In genomic region chr2:24917731-24918325, GRCh38 we compare ENCODE assay signal across 14 cellular contexts. TPM values are rescaled to one million over a fixed set of nuclear protein-coding genes. Genes with fewer than 3 reads are reported as not detected.
DNase-seq lines count a peak whose midpoint lies in the region; ATAC-seq, FAIRE-seq and TF ChIP-seq lines count a peak whose summit lies in the region.
"Had no signal": no experiment of that assay in that cellular context is flagged by ENCODE, and none has a peak within 500 bp of the region (broad histone marks: within the 10 kb centered on the region; RNA-seq: fewer than 3 reads in every experiment).

No MANE protein-coding gene starts in this region.

- H3K27me3 Mint-ChIP-seq in central memory CD8-positive, alpha-beta T cell: no peaks in the 10 kb centered on the region
- peaks cover 8% of the 10 kb centered on the region for H3K27me3 Mint-ChIP-seq in neural progenitor cell (ENCODE audit: insufficient read depth, low read depth)

- no peak overlapping the region for H3K27ac ChIP-seq in BLaER1 treated with 17β-estradiol and CSF1 and Interleukin-3, amounts not matched to agents 10 nM and 100 nM
- no peak overlapping the region for H3K27ac ChIP-seq in neural progenitor cell
- H3K27ac ChIP-seq: GM23248, parathyroid adenoma had no signal

- H3K36me3 ChIP-seq in BLaER1 treated with 17β-estradiol and CSF1 and Interleukin-3, amounts not matched to agents 10 nM and 100 nM: peaks cover 0 to 43% (median 12%) of the 10 kb centered on the region in 11 experiments; a peak in 10 of 22 replicates
- H3K36me3 ChIP-seq in neural progenitor cell: no peaks in the 10 kb centered on the region

- FAIRE-seq in HTR-8/SVneo (lab: Jason Lieb, UNC): peak; percentile 28
- FAIRE-seq: colon had no signal

- peak overlapping the region in 8 of 11 experiments; percentile 6 to 85 (median 82); a peak in 8 of 22 replicates for H3K9ac ChIP-seq in BLaER1 treated with 17β-estradiol and CSF1 and Interleukin-3, amounts not matched to agents 10 nM and 100 nM
- no peak overlapping the region for H3K9ac ChIP-seq in neural progenitor cell
- H3K9ac ChIP-seq: GM23248, parathyroid adenoma had no signal

- peaks cover 0 to 65% (median 50%) of the 10 kb centered on the region in 11 experiments; a peak in 18 of 22 replicates for H4K20me1 ChIP-seq in BLaER1 treated with 17β-estradiol and CSF1 and Interleukin-3, amounts not matched to agents 10 nM and 100 nM
- peaks cover 19% of the 10 kb centered on the region for H4K20me1 ChIP-seq in neural progenitor cell (ENCODE audit: low read depth)

- no peak for DNase-seq in HTR-8/SVneo (ENCODE audit: insufficient read length, low spot score)
- DNase-seq in central memory CD8-positive, alpha-beta T cell (ENCODE audit: low spot score in 2 of 2): no peak
- no peak for DNase-seq in neural progenitor cell (ENCODE audit: low spot score)
- DNase-seq in midbrain (lab: John Stamatoyannopoulos, UW): no peak
- no peak for DNase-seq in T-helper 9 cell
- DNase-seq: activated CD4-positive, alpha-beta T cell treated with anti-CD3 and anti-CD28 coated beads, Interleukin-2, amount 50 U/mL, for 4 hours; NCI-H1092 treated with DMSO at 0.1 percent for 48 hours; RPMI8226 had no signal

- H3K4me1 Mint-ChIP-seq in central memory CD8-positive, alpha-beta T cell: peaks cover 46% of the 10 kb centered on the region
- H3K4me1 Mint-ChIP-seq in neural progenitor cell: peaks cover 31% of the 10 kb centered on the region

- peaks cover 4% of the 10 kb centered on the region for H3K79me2 ChIP-seq in neural progenitor cell (ENCODE audit: low read depth)
- H3K79me2 ChIP-seq: parathyroid adenoma had no signal

- no peak for ATAC-seq in central memory CD8-positive, alpha-beta T cell (replicated peaks; ENCODE audit: extremely low read depth, poor library complexity, severe bottlenecking)
- ATAC-seq in GM18505 (IDR thresholded peaks at IDR 0.05; ENCODE audit: unreplicated experiment) (no peak), HG02759 (IDR thresholded peaks at IDR 0.05; ENCODE audit: unreplicated experiment) (no peak)

- no peaks in the 10 kb centered on the region for H3K9me3 ChIP-seq in BLaER1 treated with 17β-estradiol and CSF1 and Interleukin-3, amounts not matched to agents 10 nM and 100 nM (replicated peaks in 1 of 11)
- no peaks in the 10 kb centered on the region for H3K9me3 ChIP-seq in neural progenitor cell (ENCODE audit: low read depth)

- no peak overlapping the region for H2AFZ ChIP-seq in neural progenitor cell (replicated peaks)
- H2AFZ ChIP-seq: parathyroid adenoma had no signal

- H3K4me1 ChIP-seq in BLaER1 treated with 17β-estradiol and CSF1 and Interleukin-3, amounts not matched to agents 10 nM and 100 nM: peaks cover 30 to 62% (median 49%) of the 10 kb centered on the region in 10 experiments
- peaks cover 6% of the 10 kb centered on the region for H3K4me1 ChIP-seq in neural progenitor cell
- H3K4me1 ChIP-seq: parathyroid adenoma had no signal

- H3K27me3 ChIP-seq in BLaER1 treated with 17β-estradiol and CSF1 and Interleukin-3, amounts not matched to agents 10 nM and 100 nM: peaks cover 0 to 12% (median 0%) of the 10 kb centered on the region in 11 experiments; a peak in 5 of 22 replicates
- H3K27me3 ChIP-seq in neural progenitor cell: peaks cover 4% of the 10 kb centered on the region

- peak overlapping the region; percentile 78 for H3K4me3 Mint-ChIP-seq in central memory CD8-positive, alpha-beta T cell
- peak overlapping the region; percentile 88 for H3K4me3 Mint-ChIP-seq in neural progenitor cell

- no peak for TF ChIP-seq CTCF in neural progenitor cell (IDR thresholded peaks at IDR 0.05)

- no peaks in the 10 kb centered on the region for H3K9me3 Mint-ChIP-seq in central memory CD8-positive, alpha-beta T cell
- no peaks in the 10 kb centered on the region for H3K9me3 Mint-ChIP-seq in neural progenitor cell

- no peak for TF ChIP-seq POLR2A in GM18505 (IDR thresholded peaks at IDR 0.05; ENCODE audit: borderline replicate concordance, extremely low read depth, insufficient read depth, insufficient read length)

- peak overlapping the region in 3 of 10 experiments; percentile 83 to 87 (median 86); a peak in 4 of 20 replicates for H3K4me3 ChIP-seq in BLaER1 treated with 17β-estradiol and CSF1 and Interleukin-3, amounts not matched to agents 10 nM and 100 nM
- H3K4me3 ChIP-seq in neural progenitor cell: no peak overlapping the region

- peaks cover 7% of the 10 kb centered on the region for H3K36me3 Mint-ChIP-seq in central memory CD8-positive, alpha-beta T cell (ENCODE audit: insufficient read depth)
- H3K36me3 Mint-ChIP-seq in neural progenitor cell: peaks cover 4% of the 10 kb centered on the region

- H3F3A ChIP-seq in neural progenitor cell (ENCODE audit: low read depth): peaks cover 20% of the 10 kb centered on the region

- peak overlapping the region; percentile 90 to 99 (median 94) for H3K4me2 ChIP-seq in BLaER1 treated with 17β-estradiol and CSF1 and Interleukin-3, amounts not matched to agents 10 nM and 100 nM
- H3K4me2 ChIP-seq in neural progenitor cell: no peak overlapping the region

- H3K27ac Mint-ChIP-seq in central memory CD8-positive, alpha-beta T cell (ENCODE audit: low read depth): no peak overlapping the region
- no peak overlapping the region for H3K27ac Mint-ChIP-seq in neural progenitor cell

RNA-seq across cellular contexts. Expression of gene ADCY3, which starts 2.2 kb away (rescaled TPM):
- total RNA-seq in neural progenitor cell (ENCODE audit: low replicate concordance): 25.3 and 28.9 TPM in 2 replicates

RNA-seq across cellular contexts. Expression of gene DNAJC27, which starts 53.9 kb away (rescaled TPM):
- 11.0 and 19.1 TPM in 2 replicates for total RNA-seq in neural progenitor cell (ENCODE audit: low replicate concordance)
